9 cellular contexts compared by ENCODE assay signal in the genomic region with DNA sequence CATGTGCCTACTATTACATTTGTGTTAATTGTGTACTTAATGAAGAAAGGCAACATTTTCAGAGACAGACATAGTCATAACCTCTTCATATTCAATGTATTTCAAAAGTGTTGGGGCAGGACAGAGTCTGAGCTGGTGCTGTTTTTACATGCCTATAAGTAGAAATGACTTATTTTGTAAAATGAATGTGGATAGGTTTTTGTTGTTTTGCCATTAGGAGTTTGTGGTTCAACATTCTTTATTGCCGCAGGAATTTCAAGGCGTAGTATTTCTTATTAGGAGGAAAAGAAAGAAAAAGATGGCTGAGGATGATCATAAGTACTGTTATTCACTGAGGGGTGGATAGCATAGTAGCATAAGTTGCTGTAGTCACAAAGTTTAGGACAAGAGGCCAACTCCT. TPM values are rescaled to one million over a fixed set of nuclear protein-coding genes. Genes with fewer than 3 reads are reported as not detected.
"Had no signal": no experiment of that assay in that cellular context is flagged by ENCODE, and none has a peak within 500 bp of the region (broad histone marks: within the 10 kb centered on the region; RNA-seq: fewer than 3 reads in every experiment).

No MANE protein-coding gene starts in this region.

- H3K4me3 Mint-ChIP-seq: HFFc6 had no signal

- H3K9ac ChIP-seq: GM23248 had no signal

- H3K36me3 ChIP-seq: HAP-1 had no signal

- H3K27ac Mint-ChIP-seq: HFFc6 had no signal

- FAIRE-seq: HTR-8/SVneo had no signal

- H3K4me3 ChIP-seq: GM23248, HAP-1 had no signal

- H3K9me3 ChIP-seq: HAP-1 had no signal

- ATAC-seq: HCT116 had no signal

- H3K27ac ChIP-seq: GM23248 had no signal

- H2AFZ ChIP-seq: GM23248 had no signal

- DNase-seq: GM23248, GOT3, H7, HFFc6, IMR-90 had no signal

- H3K4me1 ChIP-seq: HAP-1 had no signal

RNA-seq across cellular contexts. Expression of gene ASXL3, which starts 21.2 kb away (rescaled TPM):
- total RNA-seq: GM23248, HFFc6, HT-29 had no signal
- polyA plus RNA-seq: GM23248 had no signal
